In genomic region chr6:26199057-26199772, GRCh38 we compare ENCODE assay signal across 8 cellular contexts.
DNase-seq lines count a peak whose midpoint lies in the region; ATAC-seq and TF ChIP-seq lines count a peak whose summit lies in the region.

No MANE protein-coding gene starts in this region.

- 2 to 4% methylated on average over 32 to 42 of the region's 42 CpGs for WGBS in body of pancreas, 2 donors

- no peak for TF ChIP-seq CTCF in body of pancreas (IDR thresholded peaks at IDR 0.05)

- H3K9me3 ChIP-seq in body of pancreas, result no peaks in the 10 kb centered on the region

- intact Hi-C loops in body of pancreas (cut with DNase I), result no loop called here

- H3K27ac ChIP-seq in body of pancreas (peak overlapping the region; percentile 71 to 90 (median 82)), rectal smooth muscle tissue (ENCODE audit: low read depth, low read length) (peak overlapping the region; percentile 98)

- H3K9ac ChIP-seq in rectal smooth muscle tissue (ENCODE audit: low read length), result peak overlapping the region; percentile 97

- H3K4me3 ChIP-seq in body of pancreas (no peak overlapping the region), rectal smooth muscle tissue (ENCODE audit: low read length) (peak overlapping the region; percentile 94)

- H3K36me3 ChIP-seq in body of pancreas (replicated peaks in 1 of 2; ENCODE audit: insufficient read depth in 1 of 2, low read depth in 2 of 2), result no peaks in the 10 kb centered on the region
- no peaks in the 10 kb centered on the region for H3K36me3 ChIP-seq in rectal smooth muscle tissue (ENCODE audit: control insufficient read depth, insufficient read depth, low read length)

- no peaks in the 10 kb centered on the region for H3K4me1 ChIP-seq in body of pancreas
- H3K4me1 ChIP-seq in rectal smooth muscle tissue (ENCODE audit: control insufficient read depth, insufficient read depth, low read length), result peaks cover 11% of the 10 kb centered on the region

- H3K27me3 ChIP-seq in body of pancreas (peaks cover 5 to 8% of the 10 kb centered on the region in 2 donors), rectal smooth muscle tissue (ENCODE audit: control insufficient read depth, insufficient read depth, low read length) (no peaks in the 10 kb centered on the region)

- ATAC-seq in HG02885 (IDR thresholded peaks at IDR 0.05; ENCODE audit: poor library complexity, unreplicated experiment) (peak; percentile 61), body of pancreas (peak; percentile 81)

- peak; percentile 56 for DNase-seq in activated CD4-positive, alpha-beta T cell treated with anti-CD3 and anti-CD28 coated beads for 1 hour
- DNase-seq in activated CD4-positive, alpha-beta T cell treated with anti-CD3 and anti-CD28 coated beads, Interleukin-2, amount 50 U/mL, for 1 hour, result no peak
- DNase-seq in NCI-H1694 (lab: John Stamatoyannopoulos, UW) (peak; percentile 63), T-helper 1 cell (peak in 4 of 5 donors; percentile 48 to 96 (median 54)), body of pancreas (peak; percentile 48 to 65 (median 53)), hippocampal formation (lab: John Stamatoyannopoulos, UW) (peak; percentile 50 to 96)

- peak; percentile 71 to 93 (median 90) for TF ChIP-seq POLR2A in body of pancreas (IDR thresholded peaks at IDR 0.05)
